13 cellular contexts compared by ENCODE assay signal in genomic region chr16:28826141-28826540, GRCh38. TPM values are rescaled to one million over a fixed set of nuclear protein-coding genes. Genes with fewer than 3 reads are reported as not detected.
DNase-seq lines count a peak whose midpoint lies in the region; ATAC-seq and TF ChIP-seq lines count a peak whose summit lies in the region.
"Had no signal": no experiment of that assay in that cellular context is flagged by ENCODE, and none has a peak within 500 bp of the region (broad histone marks: within the 10 kb centered on the region; RNA-seq: fewer than 3 reads in every experiment).

No MANE protein-coding gene starts in this region.

- H2AFZ ChIP-seq in ACC112 (ENCODE audit: low read length, unreplicated experiment) (no peak overlapping the region), GM23338 (no peak overlapping the region)

- peaks cover 21% of the 10 kb centered on the region for H3K4me1 ChIP-seq in ACC112 (ENCODE audit: control insufficient read depth, insufficient read depth, low read length, unreplicated experiment)
- peaks cover 22% of the 10 kb centered on the region for H3K4me1 ChIP-seq in GM23338 (ENCODE audit: insufficient read depth)

- no peaks in the 10 kb centered on the region for H3K9me2 ChIP-seq in GM23338 (ENCODE audit: insufficient read depth)

- H3K9me3 Mint-ChIP-seq in GM23338 (no peaks in the 10 kb centered on the region), immature natural killer cell (no peaks in the 10 kb centered on the region)
- H3K9me3 Mint-ChIP-seq in activated naive CD4-positive, alpha-beta T cell treated with anti-CD3 and anti-CD28 coated beads, Interleukin-2, amount 50 U/mL, for 72 hours: no peaks in the 10 kb centered on the region

- peaks cover 30% of the 10 kb centered on the region for H3K4me1 Mint-ChIP-seq in GM23338
- H3K4me1 Mint-ChIP-seq in immature natural killer cell: peaks cover 38 to 48% of the 10 kb centered on the region in 2 donors

- H4K20me1 ChIP-seq in GM23338 (replicated peaks; ENCODE audit: insufficient read depth): peaks cover 37% of the 10 kb centered on the region

- no peak for TF ChIP-seq CTCF in GM23338 (conservative IDR thresholded peaks at IDR 0.05; ENCODE audit: low read depth in 2 of 2)

- H3K4me3 ChIP-seq in ACC112 (ENCODE audit: low read depth, low read length) (peak overlapping the region; percentile 99), GM23338 (peak overlapping the region; percentile 95)

- H3K27me3 ChIP-seq in ACC112 (ENCODE audit: insufficient read depth, low read length): no peaks in the 10 kb centered on the region
- no peaks in the 10 kb centered on the region for H3K27me3 ChIP-seq in GM23338 (ENCODE audit: insufficient read depth)

- DNase-seq in GM23338 (ENCODE audit: low spot score) (no peak), immature natural killer cell (no peak), middle frontal gyrus (ENCODE audit: extremely low spot score, low spot score) (no peak), NCI-H1417 treated with DMSO at 0.1 percent for 48 hours (lab: John Stamatoyannopoulos, UW) (no peak)
- DNase-seq in activated naive CD4-positive, alpha-beta T cell treated with anti-CD3 and anti-CD28 coated beads, Interleukin-2, amount 50 U/mL, for 72 hours (ENCODE audit: low spot score in 2 of 2): no peak
- no peak for DNase-seq in NK-92 treated with Interleukin-12 subunit alpha and Interleukin-12 subunit beta, amount 100 ng/mL, for 24 hours (lab: John Stamatoyannopoulos, UW)
- DNase-seq: activated CD4-positive, CD25-positive, alpha-beta regulatory T cell treated with anti-CD3 and anti-CD28 coated beads, Interleukin-2, amount 50 U/mL, for 72 hours; caudate nucleus; KBM-7; retina had no signal

- H3K79me2 ChIP-seq in ACC112 (ENCODE audit: control insufficient read depth, insufficient read depth, low read length, unreplicated experiment) (peaks cover 86% of the 10 kb centered on the region), GM23338 (replicated peaks; ENCODE audit: insufficient read depth) (peaks cover 69% of the 10 kb centered on the region)

- peak overlapping the region; percentile 86; the same call in 1 of the 2 replicates for H3K27ac Mint-ChIP-seq in GM23338
- peak overlapping the region; percentile 93 to 100 for H3K27ac Mint-ChIP-seq in activated naive CD4-positive, alpha-beta T cell treated with anti-CD3 and anti-CD28 coated beads, Interleukin-2, amount 50 U/mL, for 72 hours
- H3K27ac Mint-ChIP-seq in immature natural killer cell: peak overlapping the region; percentile 56 to 99 (median 72)

- H3K27ac ChIP-seq in ACC112 (ENCODE audit: low read depth, low read length): no peak overlapping the region
- H3K27ac ChIP-seq in GM23338 (ENCODE audit: low read depth): 0 out of 2 replicates have a peak overlapping the region, but pooled peaks have one; percentile 26

- peak overlapping the region; percentile 97 for H3K4me3 Mint-ChIP-seq in GM23338
- peak overlapping the region in 3 of 5 donors; percentile 18 to 46 (median 46) for H3K4me3 Mint-ChIP-seq in immature natural killer cell

- H3K36me3 ChIP-seq in ACC112 (ENCODE audit: insufficient read depth, low read length): peaks cover 47% of the 10 kb centered on the region
- peaks cover 62% of the 10 kb centered on the region for H3K36me3 ChIP-seq in GM23338 (ENCODE audit: insufficient read depth)

- ATAC-seq in GM23338: no peak
- no peak for ATAC-seq in activated naive CD4-positive, alpha-beta T cell treated with anti-CD3 and anti-CD28 coated beads, Interleukin-2, amount 50 U/mL, for 72 hours
- no peak for ATAC-seq in HG03378 (IDR thresholded peaks at IDR 0.05; ENCODE audit: unreplicated experiment)

- peaks cover 32% of the 10 kb centered on the region for H3F3A ChIP-seq in GM23338 (replicated peaks; ENCODE audit: low read depth)

- H3K4me2 ChIP-seq in GM23338: peak overlapping the region; percentile 94

- H3K27me3 Mint-ChIP-seq in GM23338 (ENCODE audit: insufficient read depth, low read depth, poor library complexity): peaks cover 16% of the 10 kb centered on the region
- H3K27me3 Mint-ChIP-seq in immature natural killer cell (ENCODE audit: low read depth in 3 of 3): peaks cover 16 to 29% (median 20%) of the 10 kb centered on the region in 3 donors

- H3K36me3 Mint-ChIP-seq in GM23338 (ENCODE audit: low read depth) (peaks cover 73% of the 10 kb centered on the region), immature natural killer cell (peaks cover 11 to 48% (median 26%) of the 10 kb centered on the region in 3 donors)
- peaks cover 55 to 56% of the 10 kb centered on the region in 2 donors for H3K36me3 Mint-ChIP-seq in activated naive CD4-positive, alpha-beta T cell treated with anti-CD3 and anti-CD28 coated beads, Interleukin-2, amount 50 U/mL, for 72 hours

RNA-seq across cellular contexts. Expression of gene ATXN2L, which starts 3.3 kb away (rescaled TPM):
- 192 TPM in 2 replicates for total RNA-seq in GM23338 (2014; rRNA removed; shearing (Covaris generic))
- polyA plus RNA-seq in GM23338 (2016; fragmentation: Nextera tagmentation; extraction: Ambion mirVana) (132 and 134 TPM in 2 replicates), immature natural killer cell (10 to 100 TPM in 1 of 3 donors, 1 to 10 TPM in 2; 3.0 to 28.5 (median 9.7) TPM)
- 100 to 1,000 TPM; 317 to 377 TPM for total RNA-seq in activated naive CD4-positive, alpha-beta T cell treated with anti-CD3 and anti-CD28 coated beads, Interleukin-2, amount 50 U/mL, for 72 hours

RNA-seq across cellular contexts. Expression of gene TUFM, which starts 20.0 kb away (rescaled TPM):
- total RNA-seq in GM23338 (2014; rRNA removed; shearing (Covaris generic)): 162 and 192 TPM in 2 replicates
- polyA plus RNA-seq in GM23338 (2016; fragmentation: Nextera tagmentation; extraction: Ambion mirVana): 246 and 248 TPM in 2 replicates
- total RNA-seq in activated naive CD4-positive, alpha-beta T cell treated with anti-CD3 and anti-CD28 coated beads, Interleukin-2, amount 50 U/mL, for 72 hours: 100 to 1,000 TPM; 235 to 315 TPM
- polyA plus RNA-seq in immature natural killer cell: 100 to 1,000 TPM; 149 to 206 (median 153) TPM

RNA-seq across cellular contexts. Expression of gene SH2B1, which starts 37.5 kb away (rescaled TPM):
- 17.2 and 27.5 TPM in 2 replicates for total RNA-seq in GM23338 (2014; rRNA removed; shearing (Covaris generic))
- polyA plus RNA-seq in GM23338 (2016; fragmentation: Nextera tagmentation; extraction: Ambion mirVana) (12.2 and 13.6 TPM in 2 replicates), immature natural killer cell (1 to 10 TPM; 1.4 to 3.0 (median 1.6) TPM)
- total RNA-seq in activated naive CD4-positive, alpha-beta T cell treated with anti-CD3 and anti-CD28 coated beads, Interleukin-2, amount 50 U/mL, for 72 hours: 10 to 100 TPM; 41.1 to 55.5 TPM

RNA-seq across cellular contexts. Expression of gene ATP2A1, which starts 52.1 kb away (rescaled TPM):
- 0.08 and 0.73 TPM in 2 replicates for total RNA-seq in GM23338 (2014; rRNA removed; shearing (Covaris generic))
- polyA plus RNA-seq in GM23338 (2016; fragmentation: Nextera tagmentation; extraction: Ambion mirVana): 3.2 and 4.0 TPM in 2 replicates
- total RNA-seq in activated naive CD4-positive, alpha-beta T cell treated with anti-CD3 and anti-CD28 coated beads, Interleukin-2, amount 50 U/mL, for 72 hours: 1 to 10 TPM; 4.7 to 7.4 TPM
- under 1 TPM in 1 of 3 donors, not detected in 2; 0.31 TPM for polyA plus RNA-seq in immature natural killer cell
- total RNA-seq: Daoy had no signal
